8 cellular contexts compared by ENCODE assay signal in genomic region chr9:15142903-15143534, GRCh38.
A peak's percentile ranks its signal among the peaks of the same experiment; 100 is the strongest.
DNase-seq lines count a peak whose midpoint lies in the region; ATAC-seq, FAIRE-seq and TF ChIP-seq lines count a peak whose summit lies in the region.

No MANE protein-coding gene starts in this region.

- peak; percentile 91 for ATAC-seq in GM18498 (IDR thresholded peaks at IDR 0.05; ENCODE audit: unreplicated experiment)
- peak; percentile 96 for ATAC-seq in HG02678 (IDR thresholded peaks at IDR 0.05; ENCODE audit: unreplicated experiment)

- TF ChIP-seq EP300 in ovary (IDR thresholded peaks at IDR 0.05): no peak

- no peak overlapping the region for H3K27ac ChIP-seq in ovary

- H3K4me1 ChIP-seq in ovary (ENCODE audit: insufficient read depth): no peaks in the 10 kb centered on the region

- intact Hi-C loops in ovary (cut with DNase I): no loop called here

- no peak for TF ChIP-seq POLR2A in NB4 (IDR thresholded peaks at IDR 0.05; ENCODE audit: extremely low read depth, insufficient read length)
- no peak for TF ChIP-seq POLR2A in ovary (IDR thresholded peaks at IDR 0.05)

- H3K9me3 ChIP-seq in ovary: no peaks in the 10 kb centered on the region

- FAIRE-seq in TTC549 (lab: Jason Lieb, UNC): peak; percentile 89

- no peaks in the 10 kb centered on the region for H3K27me3 ChIP-seq in ovary

- H3K36me3 ChIP-seq in ovary: no peaks in the 10 kb centered on the region

- 61 to 63% (median 63%) methylated on average over 6 of the region's 6 CpGs for WGBS in ovary, 3 donors

- DNase-seq in Ammon's horn (ENCODE audit: low spot score) (peak; percentile 72), NB4 (ENCODE audit: low read depth) (peak; percentile 73), fibroblast of villous mesenchyme (ENCODE audit: low read depth) (peak; percentile 67), ovary (no peak), ureter (ENCODE audit: low spot score) (no peak)

- no peak overlapping the region for H3K4me3 ChIP-seq in NB4 (ENCODE audit: low read depth, low read length)
- no peak overlapping the region for H3K4me3 ChIP-seq in fibroblast of villous mesenchyme (ENCODE audit: low read depth, low read length)
- H3K4me3 ChIP-seq in ovary: no peak overlapping the region

- TF ChIP-seq CTCF in NB4 (IDR thresholded peaks at IDR 0.05; ENCODE audit: low read depth, low read length) (peak; percentile 98), fibroblast of villous mesenchyme (IDR thresholded peaks at IDR 0.05; ENCODE audit: insufficient read depth, low read depth, low read length) (peak; percentile 88), ovary (IDR thresholded peaks at IDR 0.05) (peak; percentile 11 to 39 (median 32))

Comparison
In these comparisons a context has a peak if more than half of its experiments do, and no peak if none do; other contexts are left out.
1. DNase-seq: peak in Ammon's horn (single experiment), NB4 (single experiment) and fibroblast of villous mesenchyme (single experiment); none in ovary (0 of 5) and ureter (single experiment).
2. CTCF ChIP-seq: peak in every context shown above with its lines; median percentile 98 in NB4; 88 in fibroblast of villous mesenchyme; 32 in ovary.